ENCODE assay signal across 10 cellular contexts in the genomic region with DNA sequence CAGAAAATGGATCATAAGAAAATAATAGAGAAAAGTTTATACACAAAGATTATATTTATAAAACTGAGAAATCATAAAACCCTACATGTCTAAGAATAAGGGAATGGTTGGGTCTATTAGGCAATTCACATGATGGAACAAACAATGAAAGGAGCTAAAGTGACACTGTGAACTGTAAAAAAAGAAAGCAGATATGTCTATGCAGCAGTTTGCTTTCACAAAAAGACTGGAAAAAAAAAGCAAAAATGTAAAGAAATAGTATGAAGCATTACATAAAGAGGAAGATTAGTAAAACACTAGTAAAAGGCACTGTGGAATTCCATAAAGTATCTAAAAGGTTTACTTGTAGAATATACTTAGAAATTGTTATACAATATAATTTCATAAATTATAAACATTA.
"Had no signal": no experiment of that assay in that cellular context is flagged by ENCODE, and none has a peak within 500 bp of the region (broad histone marks: within the 10 kb centered on the region; RNA-seq: fewer than 3 reads in every experiment).

No MANE protein-coding gene starts in this region.

- H3K9me3 Mint-ChIP-seq: GM23338, HFFc6 had no signal

- H3K9me3 ChIP-seq: HAP-1 had no signal

- H3K4me2 ChIP-seq: GM23338, KMS-11 had no signal

- H3K4me1 Mint-ChIP-seq: GM23338 had no signal

- H3K27ac Mint-ChIP-seq: GM23338, HFFc6 had no signal

- H3K4me3 ChIP-seq: GM23338, HAP-1 had no signal

- FAIRE-seq: H1, H54, HTR-8/SVneo had no signal

- H3K4me3 Mint-ChIP-seq: GM23338, HFFc6 had no signal

- ATAC-seq: GM23338, HCT116 had no signal

- DNase-seq: HFFc6, IMR-90, KBM-7 had no signal

- H2AFZ ChIP-seq: GM23338 had no signal

- H3K36me3 ChIP-seq: HAP-1 had no signal

- H3K9ac ChIP-seq: KMS-11 had no signal

- H3K27ac ChIP-seq: KMS-11 had no signal
